Comparison of ENCODE assay signal across 15 cellular contexts in genomic region chr16:82761236-82761635, GRCh38.
DNase-seq lines count a peak whose midpoint lies in the region; ATAC-seq and TF ChIP-seq lines count a peak whose summit lies in the region.
"Had no signal": no experiment of that assay in that cellular context is flagged by ENCODE, and none has a peak within 500 bp of the region (broad histone marks: within the 10 kb centered on the region; RNA-seq: fewer than 3 reads in every experiment).

No MANE protein-coding gene starts in this region.

- H3K4me1 ChIP-seq in gastrocnemius medialis, result peaks cover 18 to 19% of the 10 kb centered on the region in 2 donors

- no peaks in the 10 kb centered on the region for H3K27me3 ChIP-seq in brain microvascular endothelial cell (replicated peaks)
- no peaks in the 10 kb centered on the region for H3K27me3 ChIP-seq in gastrocnemius medialis
- H3K27me3 ChIP-seq: neutrophil had no signal

- DNase-seq in EL (peak; percentile 70), brain microvascular endothelial cell (peak; percentile 84), left ventricle myocardium superior (peak; percentile 90), gastrocnemius medialis (peak; percentile 89 to 90), AML-193 (lab: John Stamatoyannopoulos, UW) (no peak), DMS114 treated with DMSO at 0.1 percent for 48 hours (lab: John Stamatoyannopoulos, UW; ENCODE audit: unreplicated experiment) (no peak)
- DNase-seq: amniotic stem cell, COR-L47, hippocampal formation, NCI-H524 treated with DMSO at 0.1 percent for 48 hours had no signal

- in situ Hi-C loops in brain microvascular endothelial cell (cut with HindIII; ENCODE audit: low pct_ligation_motif_present, low sequenced_read_pairs), result no loop called here
- in situ Hi-C loops in gastrocnemius medialis (cut with MboI; ENCODE audit: low sequenced_read_pairs in 4 of 4), result no loop called here

- intact Hi-C loops in left ventricle myocardium superior (cut with micrococcal nuclease) (no loop called here), gastrocnemius medialis (cut with DNase I; ENCODE audit: low total_unique reads) (no loop called here)

- no peaks in the 10 kb centered on the region for H3K9me3 ChIP-seq in gastrocnemius medialis
- H3K9me3 ChIP-seq: neutrophil had no signal

- no peaks in the 10 kb centered on the region for H3K36me3 Mint-ChIP-seq in stimulated activated memory B cell treated with anti-CD40 and anti-IgM and Interleukin-4, amounts not matched to agents 10 μg/mL and 1 μg/mL and 100 μg/mL, for 72 hours

- H3K36me3 ChIP-seq in brain microvascular endothelial cell (replicated peaks), result no peaks in the 10 kb centered on the region
- H3K36me3 ChIP-seq in gastrocnemius medialis, result no peaks in the 10 kb centered on the region
- H3K36me3 ChIP-seq: neutrophil had no signal

- no peak overlapping the region for H3K27ac Mint-ChIP-seq in stimulated activated memory B cell treated with anti-CD40 and anti-IgM and Interleukin-4, amounts not matched to agents 10 μg/mL and 1 μg/mL and 100 μg/mL, for 72 hours

- H3K27ac ChIP-seq in brain microvascular endothelial cell (peak overlapping the region; percentile 53), gastrocnemius medialis (peak overlapping the region; percentile 67 to 86 (median 74))
- H3K27ac ChIP-seq: neutrophil, SK-N-MC had no signal

- no peak overlapping the region for H3K4me3 Mint-ChIP-seq in stimulated activated memory B cell treated with anti-CD40 and anti-IgM and Interleukin-4, amounts not matched to agents 10 μg/mL and 1 μg/mL and 100 μg/mL, for 72 hours

- no peak overlapping the region for H3K4me3 ChIP-seq in brain microvascular endothelial cell (ENCODE audit: low read depth, low read length)
- peak overlapping the region; percentile 16 to 38 (median 35) for H3K4me3 ChIP-seq in gastrocnemius medialis
- H3K4me3 ChIP-seq: GM12878, SK-N-MC had no signal

- no peaks in the 10 kb centered on the region for H3K27me3 Mint-ChIP-seq in stimulated activated memory B cell treated with anti-CD40 and anti-IgM and Interleukin-4, amounts not matched to agents 10 μg/mL and 1 μg/mL and 100 μg/mL, for 72 hours

- ATAC-seq in left ventricle myocardium superior (peak; percentile 91), gastrocnemius medialis (peak; percentile 87 to 98), HG03039 (IDR thresholded peaks at IDR 0.05; ENCODE audit: unreplicated experiment) (no peak)
- no peak for ATAC-seq in stimulated activated memory B cell treated with anti-CD40 and anti-IgM and Interleukin-4, amounts not matched to agents 10 μg/mL and 1 μg/mL and 100 μg/mL, for 72 hours
- ATAC-seq: GM12878 had no signal

- TF ChIP-seq POLR2A in gastrocnemius medialis (IDR thresholded peaks at IDR 0.05), result no peak

- H3K9me3 Mint-ChIP-seq in stimulated activated memory B cell treated with anti-CD40 and anti-IgM and Interleukin-4, amounts not matched to agents 10 μg/mL and 1 μg/mL and 100 μg/mL, for 72 hours, result no peaks in the 10 kb centered on the region

- peaks cover 36% of the 10 kb centered on the region for H3K4me1 Mint-ChIP-seq in stimulated activated memory B cell treated with anti-CD40 and anti-IgM and Interleukin-4, amounts not matched to agents 10 μg/mL and 1 μg/mL and 100 μg/mL, for 72 hours

- TF ChIP-seq CTCF in brain microvascular endothelial cell (IDR thresholded peaks at IDR 0.05; ENCODE audit: low read depth, low read length, missing control alignments) (no peak), gastrocnemius medialis (IDR thresholded peaks at IDR 0.05 in 4 of 5, conservative IDR thresholded peaks at IDR 0.05 in 1 of 5) (no peak)

Comparison
In these comparisons a context has a peak if more than half of its experiments do, and no peak if none do; other contexts are left out.
1. DNase-seq: peak in EL (single experiment), brain microvascular endothelial cell (single experiment), left ventricle myocardium superior (single experiment) and gastrocnemius medialis (2 of 2); none in AML-193 (0 of 2) and DMS114 treated with DMSO at 0.1 percent for 48 hours (single experiment).
2. ATAC-seq: peak in left ventricle myocardium superior (single experiment) and gastrocnemius medialis (2 of 2); none in stimulated activated memory B cell treated with anti-CD40 and anti-IgM and Interleukin-4, amounts not matched to agents 10 μg/mL and 1 μg/mL and 100 μg/mL, for 72 hours (single experiment) and HG03039 (single experiment).